ENCODE assay signal across 10 cellular contexts in genomic region chr6:4906942-4907300, GRCh38.
DNase-seq lines count a peak whose midpoint lies in the region; ATAC-seq, FAIRE-seq and TF ChIP-seq lines count a peak whose summit lies in the region.
"Had no signal": no experiment of that assay in that cellular context is flagged by ENCODE, and none has a peak within 500 bp of the region (broad histone marks: within the 10 kb centered on the region; RNA-seq: fewer than 3 reads in every experiment).

No MANE protein-coding gene starts in this region.

- peaks cover 4% of the 10 kb centered on the region for H3K36me3 Mint-ChIP-seq in activated T-helper 2 cell treated with anti-CD3 and anti-CD28 coated beads, Interferon-gamma antibody, Interleukin-2, Interleukin-4, amounts not matched to agents 10 μg/mL and 5 μg/mL and 100 μg/mL, durations not matched to agents 14 hours and 24 hours and 36 hours (ENCODE audit: low read depth)

- H3K27me3 Mint-ChIP-seq in activated T-helper 2 cell treated with anti-CD3 and anti-CD28 coated beads, Interferon-gamma antibody, Interleukin-2, Interleukin-4, amounts not matched to agents 10 μg/mL and 5 μg/mL and 100 μg/mL, durations not matched to agents 14 hours and 24 hours and 36 hours (ENCODE audit: low read depth), result no peaks in the 10 kb centered on the region

- no peaks in the 10 kb centered on the region for H3K27me3 ChIP-seq in parathyroid adenoma (ENCODE audit: control insufficient read depth, insufficient read depth, low read length)

- H3K9me3 ChIP-seq in parathyroid adenoma (ENCODE audit: control insufficient read depth, low read length) (no peaks in the 10 kb centered on the region), kidney (ENCODE audit: control insufficient read depth in 1 of 2, low read length in 2 of 2) (no peaks in the 10 kb centered on the region)

- no peak for DNase-seq in activated T-helper 2 cell treated with anti-CD3 and anti-CD28 coated beads, Interferon-gamma antibody, Interleukin-2, Interleukin-4, amounts not matched to agents 10 μg/mL and 5 μg/mL and 100 μg/mL, durations not matched to agents 14 hours and 24 hours and 36 hours (ENCODE audit: low spot score)
- no peak for DNase-seq in kidney
- DNase-seq in NCI-H524 (lab: John Stamatoyannopoulos, UW), result no peak
- DNase-seq in stimulated activated naive CD4-positive, alpha-beta T cell treated with Interleukin-2 at 50 U/mL for 16 hours (lab: John Stamatoyannopoulos, UW), result no peak
- DNase-seq: activated CD8-positive, alpha-beta memory T cell treated with anti-CD3 and anti-CD28 coated beads, Interleukin-2, amount 50 U/mL, for 4 hours; SHP77; stimulated activated naive CD4-positive, alpha-beta T cell had no signal

- no peak for FAIRE-seq in kidney (lab: Jason Lieb, UNC)

- intact Hi-C loops in activated T-helper 2 cell treated with anti-CD3 and anti-CD28 coated beads, Interferon-gamma antibody, Interleukin-2, Interleukin-4, amounts not matched to agents 10 μg/mL and 5 μg/mL and 100 μg/mL, durations not matched to agents 14 hours and 24 hours and 36 hours (cut with micrococcal nuclease), result loop anchor here (2.0 kb wide), 1 partner anchor 36 kb away; no protein-coding TSS in a partner anchor
- intact Hi-C loops in kidney (cut with DNase I), result no loop called here

- peaks cover 31% of the 10 kb centered on the region for H3K79me2 ChIP-seq in parathyroid adenoma

- H3K4me3 ChIP-seq in parathyroid adenoma (ENCODE audit: low read depth, low read length) (no peak overlapping the region), kidney (ENCODE audit: low read length in 2 of 2) (no peak overlapping the region)

- ATAC-seq in GM19351 (IDR thresholded peaks at IDR 0.05; ENCODE audit: unreplicated experiment), result peak; percentile 39
- ATAC-seq in HG02885 (IDR thresholded peaks at IDR 0.05; ENCODE audit: poor library complexity, unreplicated experiment), result peak; percentile 43

- TF ChIP-seq CTCF in parathyroid adenoma (IDR thresholded peaks at IDR 0.05) (no peak), kidney (IDR thresholded peaks at IDR 0.05; ENCODE audit: borderline replicate concordance, extremely low read depth, insufficient read depth) (no peak)

- no peak overlapping the region for H2AFZ ChIP-seq in parathyroid adenoma

- H3K27ac ChIP-seq in parathyroid adenoma, result no peak overlapping the region
- H3K27ac ChIP-seq in kidney (ENCODE audit: low read depth in 2 of 2, low read length in 2 of 2), result no peak overlapping the region

- H3K4me3 Mint-ChIP-seq in activated T-helper 2 cell treated with anti-CD3 and anti-CD28 coated beads, Interferon-gamma antibody, Interleukin-2, Interleukin-4, amounts not matched to agents 10 μg/mL and 5 μg/mL and 100 μg/mL, durations not matched to agents 14 hours and 24 hours and 36 hours (ENCODE audit: low read depth), result peak overlapping the region; percentile 60

- H3K4me2 ChIP-seq in parathyroid adenoma (ENCODE audit: low read length), result peak overlapping the region; percentile 14

- H3K4me1 Mint-ChIP-seq in activated T-helper 2 cell treated with anti-CD3 and anti-CD28 coated beads, Interferon-gamma antibody, Interleukin-2, Interleukin-4, amounts not matched to agents 10 μg/mL and 5 μg/mL and 100 μg/mL, durations not matched to agents 14 hours and 24 hours and 36 hours (ENCODE audit: low read depth), result peaks cover 31% of the 10 kb centered on the region

- H3K9me3 Mint-ChIP-seq in activated T-helper 2 cell treated with anti-CD3 and anti-CD28 coated beads, Interferon-gamma antibody, Interleukin-2, Interleukin-4, amounts not matched to agents 10 μg/mL and 5 μg/mL and 100 μg/mL, durations not matched to agents 14 hours and 24 hours and 36 hours, result no peaks in the 10 kb centered on the region

- H3K4me1 ChIP-seq in parathyroid adenoma, result peaks cover 7% of the 10 kb centered on the region
- peaks cover 10 to 11% of the 10 kb centered on the region in 2 donors for H3K4me1 ChIP-seq in kidney (ENCODE audit: control insufficient read depth in 1 of 2, insufficient read depth in 1 of 2, low read depth in 1 of 2, low read length in 2 of 2)

- no peak overlapping the region for H3K9ac ChIP-seq in parathyroid adenoma
- no peak overlapping the region for H3K9ac ChIP-seq in kidney (ENCODE audit: low read length in 2 of 2)

- peak overlapping the region; percentile 50 for H3K27ac Mint-ChIP-seq in activated T-helper 2 cell treated with anti-CD3 and anti-CD28 coated beads, Interferon-gamma antibody, Interleukin-2, Interleukin-4, amounts not matched to agents 10 μg/mL and 5 μg/mL and 100 μg/mL, durations not matched to agents 14 hours and 24 hours and 36 hours

- H3K36me3 ChIP-seq in parathyroid adenoma (ENCODE audit: control insufficient read depth, insufficient read depth, low read length) (no peaks in the 10 kb centered on the region), kidney (ENCODE audit: control insufficient read depth in 1 of 2, insufficient read depth in 2 of 2, low read length in 2 of 2) (no peaks in the 10 kb centered on the region)
